ENCODE assay signal across 22 cellular contexts in genomic region chr6:37942606-37943376, GRCh38.
A peak's percentile ranks its signal among the peaks of the same experiment; 100 is the strongest.
DNase-seq lines count a peak whose midpoint lies in the region; ATAC-seq and TF ChIP-seq lines count a peak whose summit lies in the region.
"Had no signal": no experiment of that assay in that cellular context is flagged by ENCODE, and none has a peak within 500 bp of the region (broad histone marks: within the 10 kb centered on the region; RNA-seq: fewer than 3 reads in every experiment).

No MANE protein-coding gene starts in this region.

- H3K4me1 Mint-ChIP-seq in activated B cell treated with CpG ODN at 0.5 μM for 24 hours, result peaks cover 59% of the 10 kb centered on the region

- peak overlapping the region; percentile 16 for H3K27ac Mint-ChIP-seq in activated B cell treated with CpG ODN at 0.5 μM for 24 hours
- H3K27ac Mint-ChIP-seq: activated CD4-positive, alpha-beta T cell treated with anti-CD3 and anti-CD28 coated beads, Interleukin-2, amount 10 ng/mL, durations not matched to agents 24 days and 14 days; activated naive CD4-positive, alpha-beta T cell treated with anti-CD3 and anti-CD28 coated beads for 36 hours had no signal

- ATAC-seq in GM21423 (IDR thresholded peaks at IDR 0.05; ENCODE audit: unreplicated experiment), result peak; percentile 47
- no peak for ATAC-seq in activated B cell treated with CpG ODN at 0.5 μM for 24 hours (ENCODE audit: low read depth)
- peak; percentile 28 for ATAC-seq in left lung
- no peak for ATAC-seq in GM21367 (IDR thresholded peaks at IDR 0.05; ENCODE audit: unreplicated experiment)
- ATAC-seq: PC-3, Right ventricle myocardium inferior had no signal

- CTCF ChIA-PET in activated B cell treated with CpG ODN at 0.5 μM for 24 hours (lab: Charles Lee), result no interaction called here

- no peak overlapping the region for H3K27ac ChIP-seq in left lung
- H3K27ac ChIP-seq: BLaER1 treated with 17β-estradiol and CSF1 and Interleukin-3, amounts not matched to agents 10 nM and 100 nM; ovary; spleen; WERI-Rb-1 had no signal

- H3K9me3 ChIP-seq in left lung, result no peaks in the 10 kb centered on the region
- H3K9me3 ChIP-seq: ovary, spleen had no signal

- peak overlapping the region; percentile 55 for H3K4me3 Mint-ChIP-seq in activated B cell treated with CpG ODN at 0.5 μM for 24 hours
- H3K4me3 Mint-ChIP-seq: activated CD4-positive, alpha-beta T cell treated with anti-CD3 and anti-CD28 coated beads, Interleukin-2, amount 10 ng/mL, durations not matched to agents 24 days and 14 days; activated naive CD4-positive, alpha-beta T cell treated with anti-CD3 and anti-CD28 coated beads for 36 hours; brain had no signal

- DNase-seq in GM06990 (ENCODE audit: extremely low read depth, insufficient read length), result peak; percentile 33
- no peak for DNase-seq in activated B cell treated with CpG ODN at 0.5 μM for 24 hours
- no peak for DNase-seq in left lung
- no peak for DNase-seq in pons (ENCODE audit: low spot score)
- no peak for DNase-seq in NCI-H82 treated with DMSO at 0.1 percent for 48 hours (lab: John Stamatoyannopoulos, UW; ENCODE audit: unreplicated experiment)
- DNase-seq: activated CD4-positive, alpha-beta T cell treated with anti-CD3 and anti-CD28 coated beads, Interleukin-2, amount 10 ng/mL, durations not matched to agents 24 days and 14 days; activated naive CD4-positive, alpha-beta T cell treated with anti-CD3 and anti-CD28 coated beads for 36 hours; DMS53; dorsolateral prefrontal cortex; GF-D8; NCI-H1436 treated with DMSO at 0.1 percent for 48 hours; ovary; PC-3; spleen; stimulated activated CD4-positive, alpha-beta T cell treated with anti-CD3 and anti-CD28 coated beads, Interleukin-2, amount 100 ng/mL, for 48 hours; trophoblast cell; WERI-Rb-1 had no signal

- intact Hi-C loops in activated B cell treated with CpG ODN at 0.5 μM for 24 hours (cut with micrococcal nuclease) (no loop called here), left lung (cut with DNase I) (no loop called here)

- TF ChIP-seq CTCF in GM06990 (IDR thresholded peaks at IDR 0.05; ENCODE audit: insufficient read depth, low read length, poor library complexity, severe bottlenecking), result no peak
- TF ChIP-seq CTCF in activated B cell treated with CpG ODN at 0.5 μM for 24 hours (IDR thresholded peaks at IDR 0.05), result no peak
- TF ChIP-seq CTCF in left lung (IDR thresholded peaks at IDR 0.05), result no peak

- peaks cover 0 to 35% of the 10 kb centered on the region in 2 donors for H3K4me1 ChIP-seq in left lung

- peaks cover 3% of the 10 kb centered on the region for H3K36me3 Mint-ChIP-seq in activated B cell treated with CpG ODN at 0.5 μM for 24 hours (ENCODE audit: low read depth)

- H3K27me3 ChIP-seq in GM06990 (replicated peaks; ENCODE audit: control insufficient read depth, insufficient read depth, low read length), result no peaks in the 10 kb centered on the region
- H3K27me3 ChIP-seq in left lung, result no peaks in the 10 kb centered on the region
- H3K27me3 ChIP-seq: BLaER1 treated with 17β-estradiol and CSF1 and Interleukin-3, amounts not matched to agents 10 nM and 100 nM; dorsolateral prefrontal cortex; ovary; spleen had no signal

- H3K27me3 Mint-ChIP-seq in activated B cell treated with CpG ODN at 0.5 μM for 24 hours, result no peaks in the 10 kb centered on the region
- H3K27me3 Mint-ChIP-seq: activated CD4-positive, alpha-beta T cell treated with anti-CD3 and anti-CD28 coated beads, Interleukin-2, amount 10 ng/mL, durations not matched to agents 24 days and 14 days; brain had no signal

- no peak overlapping the region for H3K4me3 ChIP-seq in GM06990 (replicated peaks; ENCODE audit: low read depth, low read length)
- no peak overlapping the region for H3K4me3 ChIP-seq in left lung
- H3K4me3 ChIP-seq: BLaER1 treated with 17β-estradiol and CSF1 and Interleukin-3, amounts not matched to agents 10 nM and 100 nM; dorsolateral prefrontal cortex; ovary; spleen had no signal

- no peaks in the 10 kb centered on the region for H3K9me3 Mint-ChIP-seq in activated B cell treated with CpG ODN at 0.5 μM for 24 hours
- H3K9me3 Mint-ChIP-seq: activated CD4-positive, alpha-beta T cell treated with anti-CD3 and anti-CD28 coated beads, Interleukin-2, amount 10 ng/mL, durations not matched to agents 24 days and 14 days; activated naive CD4-positive, alpha-beta T cell treated with anti-CD3 and anti-CD28 coated beads for 36 hours had no signal

- POLR2A ChIA-PET in activated B cell treated with CpG ODN at 0.5 μM for 24 hours (lab: Charles Lee), result no interaction called here

- H3K36me3 ChIP-seq in GM06990 (ENCODE audit: control insufficient read depth, insufficient read depth, low read length), result no peaks in the 10 kb centered on the region
- no peaks in the 10 kb centered on the region for H3K36me3 ChIP-seq in left lung
- H3K36me3 ChIP-seq: ovary, spleen, WERI-Rb-1 had no signal

Comparison
In these comparisons a context has a peak if more than half of its experiments do, and no peak if none do; other contexts are left out.
1. ATAC-seq: peak in GM21423 (single experiment) and left lung (single experiment); none in activated B cell treated with CpG ODN at 0.5 μM for 24 hours (single experiment) and GM21367 (single experiment).